In genomic region chr17:82858376-82859126, GRCh38 we compare ENCODE assay signal across 12 cellular contexts. TPM values are rescaled to one million over a fixed set of nuclear protein-coding genes. Genes with fewer than 3 reads are reported as not detected.
DNase-seq lines count a peak whose midpoint lies in the region; ATAC-seq, FAIRE-seq and TF ChIP-seq lines count a peak whose summit lies in the region.
"Had no signal": no experiment of that assay in that cellular context is flagged by ENCODE, and none has a peak within 500 bp of the region (broad histone marks: within the 10 kb centered on the region; RNA-seq: fewer than 3 reads in every experiment).

No MANE protein-coding gene starts in this region.

- H3K14ac ChIP-seq in trophoblast cell (ENCODE audit: low read length), result peak overlapping the region; percentile 85

- H3K79me2 ChIP-seq in trophoblast cell (ENCODE audit: control insufficient read depth, insufficient read depth, low read length, poor library complexity), result peaks cover 16% of the 10 kb centered on the region

- ATAC-seq in GM19395 (IDR thresholded peaks at IDR 0.05; ENCODE audit: unreplicated experiment), result no peak
- ATAC-seq: gastroesophageal sphincter had no signal

- H3K4me3 ChIP-seq in trophoblast cell (ENCODE audit: low read depth, low read length), result no peak overlapping the region
- H3K4me3 ChIP-seq: gastroesophageal sphincter had no signal

- no peaks in the 10 kb centered on the region for H3K36me3 ChIP-seq in trophoblast cell (ENCODE audit: control insufficient read depth in 1 of 2, insufficient read depth in 2 of 2, low read length in 2 of 2)

- no CpG with 5 or more reads among the region's 28 CpGs for WGBS in trophoblast cell (ENCODE audit: extremely low coverage, insufficient coverage, insufficient read length)

- no peaks in the 10 kb centered on the region for H3K9me3 Mint-ChIP-seq in Calu3 (ENCODE audit: low read depth, unreplicated experiment)
- no peaks in the 10 kb centered on the region for H3K9me3 Mint-ChIP-seq in T-helper 2 cell treated with Interferon-gamma antibody and Interleukin-4, amounts not matched to agents 5 μg/mL and 100 μg/mL, for 36 hours
- no peaks in the 10 kb centered on the region for H3K9me3 Mint-ChIP-seq in dendritic cell treated with granulocyte-macrophage colony-stimulating factor and Interleukin-4, amounts not matched to agents 40 ng/mL and 50 ng/mL, for 4 days

- H4K12ac ChIP-seq in trophoblast cell (ENCODE audit: low read depth, low read length), result peak overlapping the region; percentile 92

- intact Hi-C loops in Calu3 (cut with micrococcal nuclease; ENCODE audit: unreplicated experiment), result no loop called here
- intact Hi-C loops in dendritic cell treated with granulocyte-macrophage colony-stimulating factor and Interleukin-4, amounts not matched to agents 40 ng/mL and 50 ng/mL, for 4 days (cut with micrococcal nuclease), result no loop called here

- peak overlapping the region; percentile 100 for H3K27ac ChIP-seq in trophoblast cell (ENCODE audit: low read depth, low read length)

- peak overlapping the region; percentile 99 for H2BK120ac ChIP-seq in trophoblast cell (ENCODE audit: insufficient read depth, low read length, poor library complexity)

- H3K9ac ChIP-seq in trophoblast cell (ENCODE audit: low read length), result no peak overlapping the region

- peaks cover 3% of the 10 kb centered on the region for H3K9me3 ChIP-seq in trophoblast cell (ENCODE audit: insufficient read depth, low read depth, low read length)
- H3K9me3 ChIP-seq: gastroesophageal sphincter had no signal

- H3K36me3 Mint-ChIP-seq in Calu3 (ENCODE audit: insufficient read depth, unreplicated experiment), result peaks cover 29% of the 10 kb centered on the region
- peaks cover 26% of the 10 kb centered on the region for H3K36me3 Mint-ChIP-seq in T-helper 2 cell treated with Interferon-gamma antibody and Interleukin-4, amounts not matched to agents 5 μg/mL and 100 μg/mL, for 36 hours (ENCODE audit: low read depth)
- peaks cover 15% of the 10 kb centered on the region for H3K36me3 Mint-ChIP-seq in dendritic cell treated with granulocyte-macrophage colony-stimulating factor and Interleukin-4, amounts not matched to agents 40 ng/mL and 50 ng/mL, for 4 days (ENCODE audit: low read depth)

- H3K79me1 ChIP-seq in trophoblast cell (ENCODE audit: low read length), result peaks cover 35% of the 10 kb centered on the region

- H3K4me3 Mint-ChIP-seq in Calu3 (ENCODE audit: low read depth, unreplicated experiment), result peak overlapping the region; percentile 15
- H3K4me3 Mint-ChIP-seq in T-helper 2 cell treated with Interferon-gamma antibody and Interleukin-4, amounts not matched to agents 5 μg/mL and 100 μg/mL, for 36 hours, result peak overlapping the region; percentile 91
- H3K4me3 Mint-ChIP-seq in dendritic cell treated with granulocyte-macrophage colony-stimulating factor and Interleukin-4, amounts not matched to agents 40 ng/mL and 50 ng/mL, for 4 days, result no peak overlapping the region

- DNase-seq in Calu3, result peak; percentile 74
- DNase-seq in T-helper 2 cell treated with Interferon-gamma antibody and Interleukin-4, amounts not matched to agents 5 μg/mL and 100 μg/mL, for 36 hours (ENCODE audit: low spot score), result no peak
- DNase-seq in trophoblast cell, result peak; percentile 96 to 98
- DNase-seq in AG08395 (ENCODE audit: low spot score), result no peak
- no peak for DNase-seq in germinal center (ENCODE audit: low spot score)
- no peak for DNase-seq in RCC 7860 (ENCODE audit: low spot score)
- DNase-seq: amniotic stem cell, NCI-H2081, occipital lobe had no signal

- H2AK5ac ChIP-seq in trophoblast cell (ENCODE audit: low read length), result peak overlapping the region; percentile 88

- FAIRE-seq in RCC 7860 (lab: Jason Lieb, UNC), result no peak

- peak overlapping the region; percentile 41 for H3K27ac Mint-ChIP-seq in Calu3 (ENCODE audit: unreplicated experiment)
- H3K27ac Mint-ChIP-seq in T-helper 2 cell treated with Interferon-gamma antibody and Interleukin-4, amounts not matched to agents 5 μg/mL and 100 μg/mL, for 36 hours, result peak overlapping the region; percentile 97
- peak overlapping the region; percentile 94 for H3K27ac Mint-ChIP-seq in dendritic cell treated with granulocyte-macrophage colony-stimulating factor and Interleukin-4, amounts not matched to agents 40 ng/mL and 50 ng/mL, for 4 days

- H2AFZ ChIP-seq in trophoblast cell (ENCODE audit: insufficient read depth, low read length, poor library complexity), result peak overlapping the region; percentile 70

- peaks cover 28% of the 10 kb centered on the region for H3K4me1 Mint-ChIP-seq in Calu3 (ENCODE audit: low read depth, unreplicated experiment)
- peaks cover 44% of the 10 kb centered on the region for H3K4me1 Mint-ChIP-seq in T-helper 2 cell treated with Interferon-gamma antibody and Interleukin-4, amounts not matched to agents 5 μg/mL and 100 μg/mL, for 36 hours (ENCODE audit: low read depth)
- H3K4me1 Mint-ChIP-seq in dendritic cell treated with granulocyte-macrophage colony-stimulating factor and Interleukin-4, amounts not matched to agents 40 ng/mL and 50 ng/mL, for 4 days (ENCODE audit: low read depth), result peaks cover 29% of the 10 kb centered on the region

- H3K27me3 ChIP-seq in trophoblast cell (ENCODE audit: insufficient read depth, low read length), result no peaks in the 10 kb centered on the region
- H3K27me3 ChIP-seq: gastroesophageal sphincter had no signal

- H3K23ac ChIP-seq in trophoblast cell (ENCODE audit: low read length), result no peak overlapping the region

- BruUV-seq in Calu3 (replicated peaks; lab: Mats Ljungman, UMichigan), result no TSS peak

- no peak for TF ChIP-seq CTCF in Calu3 (IDR thresholded peaks at IDR 0.05; ENCODE audit: unreplicated experiment)

- peak overlapping the region; percentile 93 for H2BK12ac ChIP-seq in trophoblast cell (ENCODE audit: low read length)

- CTCF ChIA-PET in Calu3 (lab: Charles Lee), result interaction anchor here (0.6 to 1.6 kb wide), 3 partner anchors 31 to 66 kb away, joined by 3 to 4 read pairs (median 3); no protein-coding TSS in a partner anchor

- H3K4me2 ChIP-seq in trophoblast cell (ENCODE audit: low read length), result peak overlapping the region; percentile 5

- H3K18ac ChIP-seq in trophoblast cell (ENCODE audit: low read length), result peak overlapping the region; percentile 98

- H3K4me1 ChIP-seq in trophoblast cell (ENCODE audit: control insufficient read depth in 1 of 2, insufficient read depth in 2 of 2, low read length in 2 of 2), result peaks cover 39 to 43% of the 10 kb centered on the region in 2 experiments

- H3K27me3 Mint-ChIP-seq in Calu3 (ENCODE audit: unreplicated experiment), result no peaks in the 10 kb centered on the region
- H3K27me3 Mint-ChIP-seq in T-helper 2 cell treated with Interferon-gamma antibody and Interleukin-4, amounts not matched to agents 5 μg/mL and 100 μg/mL, for 36 hours (ENCODE audit: low read depth), result no peaks in the 10 kb centered on the region
- H3K27me3 Mint-ChIP-seq in dendritic cell treated with granulocyte-macrophage colony-stimulating factor and Interleukin-4, amounts not matched to agents 40 ng/mL and 50 ng/mL, for 4 days, result no peaks in the 10 kb centered on the region

- H3K4ac ChIP-seq in trophoblast cell (ENCODE audit: low read depth, low read length), result peak overlapping the region; percentile 87

- peak overlapping the region; percentile 98 for H2BK5ac ChIP-seq in trophoblast cell (ENCODE audit: low read depth, low read length, poor library complexity)

- peak overlapping the region; percentile 100 for H4K91ac ChIP-seq in trophoblast cell (ENCODE audit: low read depth, low read length)

- peak overlapping the region; percentile 96 for H4K8ac ChIP-seq in trophoblast cell (ENCODE audit: low read depth, low read length)

RNA-seq across cellular contexts. Expression of gene ZNF750, which starts 18.7 kb away (rescaled TPM):
- not detected in 2 replicates for total RNA-seq in Calu3 (2022)
- polyA plus RNA-seq in trophoblast cell (2013), result 28.8 and 29.8 TPM in 2 replicates
- total RNA-seq: occipital lobe had no signal

Comparison
In these comparisons a context has a peak if more than half of its experiments do, and no peak if none do; other contexts are left out.
1. DNase-seq: peak in Calu3 (single experiment) and trophoblast cell (2 of 2); none in T-helper 2 cell treated with Interferon-gamma antibody and Interleukin-4, amounts not matched to agents 5 μg/mL and 100 μg/mL, for 36 hours (single experiment), AG08395 (single experiment), germinal center (single experiment) and RCC 7860 (single experiment).
2. H3K27ac Mint-ChIP-seq: peak in every context shown above with its lines; median percentile 97 in T-helper 2 cell treated with Interferon-gamma antibody and Interleukin-4, amounts not matched to agents 5 μg/mL and 100 μg/mL, for 36 hours; 94 in dendritic cell treated with granulocyte-macrophage colony-stimulating factor and Interleukin-4, amounts not matched to agents 40 ng/mL and 50 ng/mL, for 4 days; 41 in Calu3.